1 cellular context compared by ENCODE assay signal in the genomic region with DNA sequence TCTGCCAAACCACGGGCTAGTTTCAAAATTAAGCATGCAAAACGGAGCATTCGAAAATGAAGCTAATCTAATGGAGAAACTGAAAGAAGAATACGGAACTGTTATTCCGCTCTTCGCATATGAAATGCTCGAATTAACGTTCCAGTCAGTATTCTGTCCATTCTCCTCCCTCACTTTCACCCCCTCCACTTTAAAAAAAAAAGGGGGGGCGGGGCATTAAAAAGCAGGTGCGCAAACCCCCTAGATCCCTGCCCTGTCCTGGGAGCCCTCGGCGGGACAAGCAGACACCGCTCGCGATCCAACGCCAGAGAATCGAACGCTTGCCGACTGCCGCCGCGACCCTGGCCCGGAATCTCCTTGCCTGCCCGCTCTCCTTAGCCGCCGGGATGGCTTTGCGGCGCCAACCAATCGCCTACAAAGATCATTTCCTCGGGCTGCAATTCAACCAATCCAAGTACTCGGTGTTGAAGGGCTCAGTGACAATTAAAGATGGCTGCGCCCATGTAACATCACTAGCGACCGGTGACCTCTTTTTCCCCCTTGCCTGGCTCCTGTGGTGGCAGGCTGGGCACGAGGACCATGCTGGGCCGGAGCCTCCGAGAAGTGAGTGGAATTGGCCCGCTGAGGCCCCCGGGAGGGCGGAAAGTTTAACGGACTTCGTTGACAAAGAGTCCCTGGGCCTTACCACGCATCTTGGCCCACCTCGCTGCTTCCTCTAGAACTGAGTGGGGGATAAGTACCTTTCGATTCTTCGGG.
TF ChIP-seq lines count a peak whose summit lies in the region.

A gene with protein sequence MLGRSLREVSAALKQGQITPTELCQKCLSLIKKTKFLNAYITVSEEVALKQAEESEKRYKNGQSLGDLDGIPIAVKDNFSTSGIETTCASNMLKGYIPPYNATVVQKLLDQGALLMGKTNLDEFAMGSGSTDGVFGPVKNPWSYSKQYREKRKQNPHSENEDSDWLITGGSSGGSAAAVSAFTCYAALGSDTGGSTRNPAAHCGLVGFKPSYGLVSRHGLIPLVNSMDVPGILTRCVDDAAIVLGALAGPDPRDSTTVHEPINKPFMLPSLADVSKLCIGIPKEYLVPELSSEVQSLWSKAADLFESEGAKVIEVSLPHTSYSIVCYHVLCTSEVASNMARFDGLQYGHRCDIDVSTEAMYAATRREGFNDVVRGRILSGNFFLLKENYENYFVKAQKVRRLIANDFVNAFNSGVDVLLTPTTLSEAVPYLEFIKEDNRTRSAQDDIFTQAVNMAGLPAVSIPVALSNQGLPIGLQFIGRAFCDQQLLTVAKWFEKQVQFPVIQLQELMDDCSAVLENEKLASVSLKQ (plus strand): TSS at position 476 of the 756 bp plus-strand sequence. CDS start 104 bp downstream, at position 580.
A gene with protein sequence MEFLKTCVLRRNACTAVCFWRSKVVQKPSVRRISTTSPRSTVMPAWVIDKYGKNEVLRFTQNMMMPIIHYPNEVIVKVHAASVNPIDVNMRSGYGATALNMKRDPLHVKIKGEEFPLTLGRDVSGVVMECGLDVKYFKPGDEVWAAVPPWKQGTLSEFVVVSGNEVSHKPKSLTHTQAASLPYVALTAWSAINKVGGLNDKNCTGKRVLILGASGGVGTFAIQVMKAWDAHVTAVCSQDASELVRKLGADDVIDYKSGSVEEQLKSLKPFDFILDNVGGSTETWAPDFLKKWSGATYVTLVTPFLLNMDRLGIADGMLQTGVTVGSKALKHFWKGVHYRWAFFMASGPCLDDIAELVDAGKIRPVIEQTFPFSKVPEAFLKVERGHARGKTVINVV (minus strand): TSS at position 396 of the 756 bp plus-strand sequence. CDS start 477 bp downstream, outside the sequence.

TF ChIP-seq in HepG2, 621 proteins besides CTCF, POLR2A, EP300 and RAD21 (continued from another document and continues in another):
- TF ChIP-seq, protein P1, sequence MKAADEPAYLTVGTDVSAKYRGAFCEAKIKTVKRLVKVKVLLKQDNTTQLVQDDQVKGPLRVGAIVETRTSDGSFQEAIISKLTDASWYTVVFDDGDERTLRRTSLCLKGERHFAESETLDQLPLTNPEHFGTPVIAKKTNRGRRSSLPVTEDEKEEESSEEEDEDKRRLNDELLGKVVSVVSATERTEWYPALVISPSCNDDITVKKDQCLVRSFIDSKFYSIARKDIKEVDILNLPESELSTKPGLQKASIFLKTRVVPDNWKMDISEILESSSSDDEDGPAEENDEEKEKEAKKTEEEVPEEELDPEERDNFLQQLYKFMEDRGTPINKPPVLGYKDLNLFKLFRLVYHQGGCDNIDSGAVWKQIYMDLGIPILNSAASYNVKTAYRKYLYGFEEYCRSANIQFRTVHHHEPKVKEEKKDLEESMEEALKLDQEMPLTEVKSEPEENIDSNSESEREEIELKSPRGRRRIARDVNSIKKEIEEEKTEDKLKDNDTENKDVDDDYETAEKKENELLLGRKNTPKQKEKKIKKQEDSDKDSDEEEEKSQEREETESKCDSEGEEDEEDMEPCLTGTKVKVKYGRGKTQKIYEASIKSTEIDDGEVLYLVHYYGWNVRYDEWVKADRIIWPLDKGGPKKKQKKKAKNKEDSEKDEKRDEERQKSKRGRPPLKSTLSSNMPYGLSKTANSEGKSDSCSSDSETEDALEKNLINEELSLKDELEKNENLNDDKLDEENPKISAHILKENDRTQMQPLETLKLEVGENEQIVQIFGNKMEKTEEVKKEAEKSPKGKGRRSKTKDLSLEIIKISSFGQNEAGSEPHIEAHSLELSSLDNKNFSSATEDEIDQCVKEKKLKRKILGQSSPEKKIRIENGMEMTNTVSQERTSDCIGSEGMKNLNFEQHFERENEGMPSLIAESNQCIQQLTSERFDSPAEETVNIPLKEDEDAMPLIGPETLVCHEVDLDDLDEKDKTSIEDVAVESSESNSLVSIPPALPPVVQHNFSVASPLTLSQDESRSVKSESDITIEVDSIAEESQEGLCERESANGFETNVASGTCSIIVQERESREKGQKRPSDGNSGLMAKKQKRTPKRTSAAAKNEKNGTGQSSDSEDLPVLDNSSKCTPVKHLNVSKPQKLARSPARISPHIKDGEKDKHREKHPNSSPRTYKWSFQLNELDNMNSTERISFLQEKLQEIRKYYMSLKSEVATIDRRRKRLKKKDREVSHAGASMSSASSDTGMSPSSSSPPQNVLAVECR (CRISPR knock-in tag; IDR thresholded peaks at IDR 0.05; ENCODE audit: borderline replicate concordance), result peak; percentile 90
- TF ChIP-seq RNF2 (conservative IDR thresholded peaks at IDR 0.05; ENCODE audit: low read depth), result no peak
- TF ChIP-seq, protein P2, sequence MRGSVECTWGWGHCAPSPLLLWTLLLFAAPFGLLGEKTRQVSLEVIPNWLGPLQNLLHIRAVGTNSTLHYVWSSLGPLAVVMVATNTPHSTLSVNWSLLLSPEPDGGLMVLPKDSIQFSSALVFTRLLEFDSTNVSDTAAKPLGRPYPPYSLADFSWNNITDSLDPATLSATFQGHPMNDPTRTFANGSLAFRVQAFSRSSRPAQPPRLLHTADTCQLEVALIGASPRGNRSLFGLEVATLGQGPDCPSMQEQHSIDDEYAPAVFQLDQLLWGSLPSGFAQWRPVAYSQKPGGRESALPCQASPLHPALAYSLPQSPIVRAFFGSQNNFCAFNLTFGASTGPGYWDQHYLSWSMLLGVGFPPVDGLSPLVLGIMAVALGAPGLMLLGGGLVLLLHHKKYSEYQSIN (CRISPR knock-in tag; IDR thresholded peaks at IDR 0.05; ENCODE audit: borderline replicate concordance), result no peak
- TF ChIP-seq ERF (CRISPR knock-in tag; IDR thresholded peaks at IDR 0.05), result 0 out of 2 replicates have a peak, but pooled peaks have one; percentile 32
- TF ChIP-seq, protein P3, sequence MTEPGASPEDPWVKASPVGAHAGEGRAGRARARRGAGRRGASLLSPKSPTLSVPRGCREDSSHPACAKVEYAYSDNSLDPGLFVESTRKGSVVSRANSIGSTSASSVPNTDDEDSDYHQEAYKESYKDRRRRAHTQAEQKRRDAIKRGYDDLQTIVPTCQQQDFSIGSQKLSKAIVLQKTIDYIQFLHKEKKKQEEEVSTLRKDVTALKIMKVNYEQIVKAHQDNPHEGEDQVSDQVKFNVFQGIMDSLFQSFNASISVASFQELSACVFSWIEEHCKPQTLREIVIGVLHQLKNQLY (CRISPR knock-in tag; IDR thresholded peaks at IDR 0.05), result no peak
- TF ChIP-seq, protein P4, sequence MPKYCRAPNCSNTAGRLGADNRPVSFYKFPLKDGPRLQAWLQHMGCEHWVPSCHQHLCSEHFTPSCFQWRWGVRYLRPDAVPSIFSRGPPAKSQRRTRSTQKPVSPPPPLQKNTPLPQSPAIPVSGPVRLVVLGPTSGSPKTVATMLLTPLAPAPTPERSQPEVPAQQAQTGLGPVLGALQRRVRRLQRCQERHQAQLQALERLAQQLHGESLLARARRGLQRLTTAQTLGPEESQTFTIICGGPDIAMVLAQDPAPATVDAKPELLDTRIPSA (CRISPR knock-in tag; IDR thresholded peaks at IDR 0.05; ENCODE audit: borderline replicate concordance), result no peak
- TF ChIP-seq SNAPC2 (CRISPR knock-in tag; IDR thresholded peaks at IDR 0.05), result no peak
- TF ChIP-seq KLF12 (CRISPR knock-in tag; IDR thresholded peaks at IDR 0.05; ENCODE audit: borderline replicate concordance), result no peak
- no peak for TF ChIP-seq ZBTB3 (CRISPR knock-in tag; IDR thresholded peaks at IDR 0.05; ENCODE audit: borderline replicate concordance, low read depth)
- TF ChIP-seq, protein P5, sequence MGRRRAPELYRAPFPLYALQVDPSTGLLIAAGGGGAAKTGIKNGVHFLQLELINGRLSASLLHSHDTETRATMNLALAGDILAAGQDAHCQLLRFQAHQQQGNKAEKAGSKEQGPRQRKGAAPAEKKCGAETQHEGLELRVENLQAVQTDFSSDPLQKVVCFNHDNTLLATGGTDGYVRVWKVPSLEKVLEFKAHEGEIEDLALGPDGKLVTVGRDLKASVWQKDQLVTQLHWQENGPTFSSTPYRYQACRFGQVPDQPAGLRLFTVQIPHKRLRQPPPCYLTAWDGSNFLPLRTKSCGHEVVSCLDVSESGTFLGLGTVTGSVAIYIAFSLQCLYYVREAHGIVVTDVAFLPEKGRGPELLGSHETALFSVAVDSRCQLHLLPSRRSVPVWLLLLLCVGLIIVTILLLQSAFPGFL (CRISPR knock-in tag; IDR thresholded peaks at IDR 0.05), result no peak
- no peak for TF ChIP-seq TARDBP (CRISPR knock-in tag; IDR thresholded peaks at IDR 0.05)
- no peak for TF ChIP-seq MLLT10 (CRISPR knock-in tag; IDR thresholded peaks at IDR 0.05)
- peak; percentile 41 for TF ChIP-seq TEAD3 (CRISPR knock-in tag; optimal IDR thresholded peaks at IDR 0.05; ENCODE audit: borderline replicate concordance)
- no peak for TF ChIP-seq SKI (IDR thresholded peaks at IDR 0.05; ENCODE audit: partially characterized antibody)
- TF ChIP-seq SOX6 (IDR thresholded peaks at IDR 0.05), result no peak
- TF ChIP-seq SOX6 (CRISPR knock-in tag; IDR thresholded peaks at IDR 0.05), result peak; percentile 30; the same call in 1 of the 2 replicates
- TF ChIP-seq, protein P6, sequence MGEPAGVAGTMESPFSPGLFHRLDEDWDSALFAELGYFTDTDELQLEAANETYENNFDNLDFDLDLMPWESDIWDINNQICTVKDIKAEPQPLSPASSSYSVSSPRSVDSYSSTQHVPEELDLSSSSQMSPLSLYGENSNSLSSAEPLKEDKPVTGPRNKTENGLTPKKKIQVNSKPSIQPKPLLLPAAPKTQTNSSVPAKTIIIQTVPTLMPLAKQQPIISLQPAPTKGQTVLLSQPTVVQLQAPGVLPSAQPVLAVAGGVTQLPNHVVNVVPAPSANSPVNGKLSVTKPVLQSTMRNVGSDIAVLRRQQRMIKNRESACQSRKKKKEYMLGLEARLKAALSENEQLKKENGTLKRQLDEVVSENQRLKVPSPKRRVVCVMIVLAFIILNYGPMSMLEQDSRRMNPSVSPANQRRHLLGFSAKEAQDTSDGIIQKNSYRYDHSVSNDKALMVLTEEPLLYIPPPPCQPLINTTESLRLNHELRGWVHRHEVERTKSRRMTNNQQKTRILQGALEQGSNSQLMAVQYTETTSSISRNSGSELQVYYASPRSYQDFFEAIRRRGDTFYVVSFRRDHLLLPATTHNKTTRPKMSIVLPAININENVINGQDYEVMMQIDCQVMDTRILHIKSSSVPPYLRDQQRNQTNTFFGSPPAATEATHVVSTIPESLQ (CRISPR knock-in tag; conservative IDR thresholded peaks at IDR 0.05), result no peak
- TF ChIP-seq, protein P7, sequence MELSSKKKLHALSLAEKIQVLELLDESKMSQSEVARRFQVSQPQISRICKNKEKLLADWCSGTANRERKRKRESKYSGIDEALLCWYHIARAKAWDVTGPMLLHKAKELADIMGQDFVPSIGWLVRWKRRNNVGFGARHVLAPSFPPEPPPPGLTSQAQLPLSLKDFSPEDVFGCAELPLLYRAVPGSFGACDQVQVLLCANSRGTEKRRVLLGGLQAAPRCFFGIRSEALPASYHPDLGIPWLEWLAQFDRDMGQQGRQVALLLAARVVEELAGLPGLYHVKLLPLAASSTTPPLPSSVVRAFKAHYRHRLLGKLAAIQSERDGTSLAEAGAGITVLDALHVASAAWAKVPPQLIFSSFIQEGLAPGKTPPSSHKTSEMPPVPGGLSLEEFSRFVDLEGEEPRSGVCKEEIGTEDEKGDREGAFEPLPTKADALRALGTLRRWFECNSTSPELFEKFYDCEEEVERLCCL (CRISPR knock-in tag; IDR thresholded peaks at IDR 0.05; ENCODE audit: borderline replicate concordance), result no peak
- TF ChIP-seq FOXA3 (CRISPR knock-in tag; IDR thresholded peaks at IDR 0.05), result 0 out of 2 replicates have a peak, but pooled peaks have one; percentile 10
- no peak for TF ChIP-seq BRCA1 (CRISPR knock-in tag; IDR thresholded peaks at IDR 0.05)
- peak; percentile 56 for TF ChIP-seq SRSF1 (optimal IDR thresholded peaks at IDR 0.05; ENCODE audit: low read depth, low read length)
- peak; percentile 98 for TF ChIP-seq KMT2A (CRISPR knock-in tag; IDR thresholded peaks at IDR 0.05)
- 0 out of 2 replicates have a peak, but pooled peaks have one; percentile 75 for TF ChIP-seq KDM5B (CRISPR knock-in tag; IDR thresholded peaks at IDR 0.05; ENCODE audit: borderline replicate concordance)
- TF ChIP-seq, protein P8, sequence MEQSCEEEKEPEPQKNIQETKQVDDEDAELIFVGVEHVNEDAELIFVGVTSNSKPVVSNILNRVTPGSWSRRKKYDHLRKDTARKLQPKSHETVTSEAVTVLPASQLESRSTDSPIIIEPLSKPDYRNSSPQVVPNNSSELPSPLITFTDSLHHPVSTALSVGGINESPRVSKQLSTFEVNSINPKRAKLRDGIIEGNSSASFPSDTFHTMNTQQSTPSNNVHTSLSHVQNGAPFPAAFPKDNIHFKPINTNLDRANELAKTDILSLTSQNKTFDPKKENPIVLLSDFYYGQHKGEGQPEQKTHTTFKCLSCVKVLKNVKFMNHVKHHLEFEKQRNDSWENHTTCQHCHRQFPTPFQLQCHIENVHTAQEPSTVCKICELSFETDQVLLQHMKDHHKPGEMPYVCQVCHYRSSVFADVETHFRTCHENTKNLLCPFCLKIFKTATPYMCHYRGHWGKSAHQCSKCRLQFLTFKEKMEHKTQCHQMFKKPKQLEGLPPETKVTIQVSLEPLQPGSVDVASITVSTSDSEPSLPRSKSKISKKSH (CRISPR knock-in tag; IDR thresholded peaks at IDR 0.05; ENCODE audit: borderline replicate concordance), result 0 out of 2 replicates have a peak, but pooled peaks have one; percentile 25
- TF ChIP-seq, protein P9, sequence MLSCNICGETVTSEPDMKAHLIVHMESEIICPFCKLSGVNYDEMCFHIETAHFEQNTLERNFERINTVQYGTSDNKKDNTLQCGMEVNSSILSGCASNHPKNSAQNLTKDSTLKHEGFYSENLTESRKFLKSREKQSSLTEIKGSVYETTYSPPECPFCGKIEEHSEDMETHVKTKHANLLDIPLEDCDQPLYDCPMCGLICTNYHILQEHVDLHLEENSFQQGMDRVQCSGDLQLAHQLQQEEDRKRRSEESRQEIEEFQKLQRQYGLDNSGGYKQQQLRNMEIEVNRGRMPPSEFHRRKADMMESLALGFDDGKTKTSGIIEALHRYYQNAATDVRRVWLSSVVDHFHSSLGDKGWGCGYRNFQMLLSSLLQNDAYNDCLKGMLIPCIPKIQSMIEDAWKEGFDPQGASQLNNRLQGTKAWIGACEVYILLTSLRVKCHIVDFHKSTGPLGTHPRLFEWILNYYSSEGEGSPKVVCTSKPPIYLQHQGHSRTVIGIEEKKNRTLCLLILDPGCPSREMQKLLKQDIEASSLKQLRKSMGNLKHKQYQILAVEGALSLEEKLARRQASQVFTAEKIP (CRISPR knock-in tag; IDR thresholded peaks at IDR 0.05; ENCODE audit: borderline replicate concordance), result no peak
- TF ChIP-seq, protein P10, sequence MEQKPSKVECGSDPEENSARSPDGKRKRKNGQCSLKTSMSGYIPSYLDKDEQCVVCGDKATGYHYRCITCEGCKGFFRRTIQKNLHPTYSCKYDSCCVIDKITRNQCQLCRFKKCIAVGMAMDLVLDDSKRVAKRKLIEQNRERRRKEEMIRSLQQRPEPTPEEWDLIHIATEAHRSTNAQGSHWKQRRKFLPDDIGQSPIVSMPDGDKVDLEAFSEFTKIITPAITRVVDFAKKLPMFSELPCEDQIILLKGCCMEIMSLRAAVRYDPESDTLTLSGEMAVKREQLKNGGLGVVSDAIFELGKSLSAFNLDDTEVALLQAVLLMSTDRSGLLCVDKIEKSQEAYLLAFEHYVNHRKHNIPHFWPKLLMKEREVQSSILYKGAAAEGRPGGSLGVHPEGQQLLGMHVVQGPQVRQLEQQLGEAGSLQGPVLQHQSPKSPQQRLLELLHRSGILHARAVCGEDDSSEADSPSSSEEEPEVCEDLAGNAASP (CRISPR knock-in tag; IDR thresholded peaks at IDR 0.05; ENCODE audit: borderline replicate concordance), result peak; percentile 9; the same call in 1 of the 2 replicates
